Comparison of ENCODE assay signal across 1 cellular context in the genomic region with DNA sequence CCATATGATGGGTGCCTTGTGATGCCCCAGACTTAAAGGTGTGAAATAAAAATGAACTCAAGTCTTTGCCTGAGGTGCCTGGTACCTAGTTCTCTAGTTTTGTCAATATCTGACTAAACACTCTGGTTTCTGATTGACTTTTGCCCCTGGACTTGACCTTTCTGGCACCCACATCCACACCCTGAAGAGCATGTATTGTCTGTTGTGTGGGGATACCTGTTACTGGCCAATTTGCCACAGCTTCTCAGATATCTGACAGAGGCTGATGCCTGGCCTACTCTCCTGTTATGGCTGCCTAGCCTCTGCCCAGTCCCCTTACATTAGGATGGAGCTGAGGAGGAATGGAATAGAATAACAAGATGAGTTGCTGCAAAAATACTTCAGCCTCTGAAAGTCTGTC.
TF ChIP-seq lines count a peak whose summit lies in the region.

No MANE protein-coding gene starts in this region.

TF ChIP-seq in GM12878, 131 proteins besides CTCF, POLR2A, EP300 and RAD21 (continued from another document):
- TF ChIP-seq, protein P1, sequence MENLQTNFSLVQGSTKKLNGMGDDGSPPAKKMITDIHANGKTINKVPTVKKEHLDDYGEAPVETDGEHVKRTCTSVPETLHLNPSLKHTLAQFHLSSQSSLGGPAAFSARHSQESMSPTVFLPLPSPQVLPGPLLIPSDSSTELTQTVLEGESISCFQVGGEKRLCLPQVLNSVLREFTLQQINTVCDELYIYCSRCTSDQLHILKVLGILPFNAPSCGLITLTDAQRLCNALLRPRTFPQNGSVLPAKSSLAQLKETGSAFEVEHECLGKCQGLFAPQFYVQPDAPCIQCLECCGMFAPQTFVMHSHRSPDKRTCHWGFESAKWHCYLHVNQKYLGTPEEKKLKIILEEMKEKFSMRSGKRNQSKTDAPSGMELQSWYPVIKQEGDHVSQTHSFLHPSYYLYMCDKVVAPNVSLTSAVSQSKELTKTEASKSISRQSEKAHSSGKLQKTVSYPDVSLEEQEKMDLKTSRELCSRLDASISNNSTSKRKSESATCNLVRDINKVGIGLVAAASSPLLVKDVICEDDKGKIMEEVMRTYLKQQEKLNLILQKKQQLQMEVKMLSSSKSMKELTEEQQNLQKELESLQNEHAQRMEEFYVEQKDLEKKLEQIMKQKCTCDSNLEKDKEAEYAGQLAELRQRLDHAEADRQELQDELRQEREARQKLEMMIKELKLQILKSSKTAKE (IDR thresholded peaks at IDR 0.05; ENCODE audit: low read depth, poor library complexity, severe bottlenecking), result peak; percentile 88
- TF ChIP-seq WRNIP1 (IDR thresholded peaks at IDR 0.05; ENCODE audit: borderline replicate concordance, low read depth, low read length), result no peak
